17 cellular contexts compared by ENCODE assay signal in genomic region chr7:114822844-114823243, GRCh38.
DNase-seq lines count a peak whose midpoint lies in the region; ATAC-seq and TF ChIP-seq lines count a peak whose summit lies in the region.
"Had no signal": no experiment of that assay in that cellular context is flagged by ENCODE, and none has a peak within 500 bp of the region (broad histone marks: within the 10 kb centered on the region; RNA-seq: fewer than 3 reads in every experiment).

No MANE protein-coding gene starts in this region.

- peaks cover 34% of the 10 kb centered on the region for H3K4me1 Mint-ChIP-seq in MCF 10A (ENCODE audit: insufficient read depth, unreplicated experiment)
- H3K4me1 Mint-ChIP-seq: B cell had no signal

- H3K4me3 Mint-ChIP-seq in MCF 10A (ENCODE audit: unreplicated experiment) = no peak overlapping the region
- H3K4me3 Mint-ChIP-seq: B cell; CD8-positive, alpha-beta T cell had no signal

- dilution Hi-C loops in mammary epithelial cell (cut with HindIII; ENCODE audit: low sequenced_read_pairs) = no loop called here

- H2AFZ ChIP-seq in mammary epithelial cell (ENCODE audit: low read depth, low read length) = no peak overlapping the region
- H2AFZ ChIP-seq in PC-3 (ENCODE audit: low read length) = no peak overlapping the region

- H3K4me3 ChIP-seq in mammary epithelial cell (replicated peaks in 1 of 3; ENCODE audit: insufficient read depth in 1 of 3, low read depth in 2 of 3, low read length in 3 of 3) = no peak overlapping the region
- H3K4me3 ChIP-seq in PC-3 (ENCODE audit: low read length) = no peak overlapping the region
- H3K4me3 ChIP-seq: BLaER1 treated with 17β-estradiol and CSF1 and Interleukin-3, amounts not matched to agents 10 nM and 100 nM had no signal

- H3K36me3 Mint-ChIP-seq in MCF 10A (ENCODE audit: insufficient read depth, unreplicated experiment) = no peaks in the 10 kb centered on the region

- in situ Hi-C loops in mammary epithelial cell (cut with MboI; ENCODE audit: low sequenced_read_pairs in 2 of 2) = no loop called here

- no peak overlapping the region for H3K27ac Mint-ChIP-seq in MCF 10A (ENCODE audit: low read depth, unreplicated experiment)
- H3K27ac Mint-ChIP-seq: B cell; CD8-positive, alpha-beta T cell had no signal

- H3K4me2 ChIP-seq in mammary epithelial cell (ENCODE audit: insufficient read depth, low read depth, low read length) (peak overlapping the region; percentile 4), PC-3 (ENCODE audit: low read length) (peak overlapping the region; percentile 44)
- H3K4me2 ChIP-seq: BLaER1 treated with 17β-estradiol and CSF1 and Interleukin-3, amounts not matched to agents 10 nM and 100 nM had no signal

- H3K27me3 ChIP-seq in mammary epithelial cell (ENCODE audit: insufficient read depth, low read length) (no peaks in the 10 kb centered on the region), PC-3 (ENCODE audit: low read length) (no peaks in the 10 kb centered on the region)
- H3K27me3 ChIP-seq: BLaER1 treated with 17β-estradiol and CSF1 and Interleukin-3, amounts not matched to agents 10 nM and 100 nM had no signal

- H3K27me3 Mint-ChIP-seq in MCF 10A (ENCODE audit: insufficient read depth, unreplicated experiment) = no peaks in the 10 kb centered on the region

- DNase-seq in mammary epithelial cell (no peak), MCF 10A (ENCODE audit: unreplicated experiment) (no peak), PC-3 (peak; percentile 64), epithelial cell of prostate (ENCODE audit: low read depth, low spot score) (no peak), activated T-cell treated with anti-CD3 and anti-CD28 coated beads for 4 hours (no peak), NOMO-1 (lab: John Stamatoyannopoulos, UW; ENCODE audit: unreplicated experiment in 2 of 2) (no peak), hypothalamus (lab: John Stamatoyannopoulos, UW) (no peak)
- DNase-seq: 8988T; Calu3; CD8-positive, alpha-beta T cell; DMS79 treated with DMSO at 0.1 percent for 48 hours; GF-D8; HCEC 1CT had no signal

- H3K27ac ChIP-seq in mammary epithelial cell (ENCODE audit: insufficient read depth, low read depth, low read length) (no peak overlapping the region), PC-3 (ENCODE audit: low read length) (peak overlapping the region; percentile 14), epithelial cell of prostate (peak overlapping the region; percentile 5)
- H3K27ac ChIP-seq: BLaER1 treated with 17β-estradiol and CSF1 and Interleukin-3, amounts not matched to agents 10 nM and 100 nM; HL-60 had no signal

- BruUV-seq in mammary epithelial cell (replicated peaks; lab: Mats Ljungman, UMichigan) (no TSS peak), MCF 10A (replicated peaks; lab: Mats Ljungman, UMichigan) (no TSS peak), PC-3 (replicated peaks; lab: Mats Ljungman, UMichigan) (no TSS peak)

- H3K9me3 Mint-ChIP-seq in MCF 10A (ENCODE audit: unreplicated experiment) = no peaks in the 10 kb centered on the region

- H3K79me2 ChIP-seq in mammary epithelial cell (ENCODE audit: insufficient read depth, low read length) (no peaks in the 10 kb centered on the region), PC-3 (ENCODE audit: low read length) (no peaks in the 10 kb centered on the region)

- H3K9me3 ChIP-seq in mammary epithelial cell (replicated peaks; ENCODE audit: insufficient read depth, low read length) (no peaks in the 10 kb centered on the region), PC-3 (ENCODE audit: low read length) (no peaks in the 10 kb centered on the region)

- H3K36me3 ChIP-seq in mammary epithelial cell (ENCODE audit: insufficient read depth, low read length) (no peaks in the 10 kb centered on the region), PC-3 (ENCODE audit: low read depth, low read length) (no peaks in the 10 kb centered on the region)
- H3K36me3 ChIP-seq: BLaER1 treated with 17β-estradiol and CSF1 and Interleukin-3, amounts not matched to agents 10 nM and 100 nM had no signal

- H3F3A ChIP-seq in PC-3 (ENCODE audit: low read length, unreplicated experiment) = no peaks in the 10 kb centered on the region

- intact Hi-C loops in mammary epithelial cell (cut with micrococcal nuclease) = no loop called here
- intact Hi-C loops in MCF 10A (cut with micrococcal nuclease) = no loop called here
- intact Hi-C loops in PC-3 (cut with micrococcal nuclease) = no loop called here

- no peaks in the 10 kb centered on the region for H3K9me2 ChIP-seq in PC-3 (replicated peaks; ENCODE audit: low read length)

- POLR2A ChIA-PET in MCF 10A (lab: Yijun Ruan, JAX) (interaction anchor here (1.1 to 1.8 kb wide), 2 partner anchors 17 to 101 kb away, joined by 3 to 7 read pairs; no protein-coding TSS in a partner anchor), PC-3 (lab: Charles Lee; ENCODE audit: unreplicated experiment) (no interaction called here)

- H3K9ac ChIP-seq in mammary epithelial cell (ENCODE audit: insufficient read depth, low read length) (no peak overlapping the region), PC-3 (ENCODE audit: low read length) (no peak overlapping the region)
- H3K9ac ChIP-seq: BLaER1 treated with 17β-estradiol and CSF1 and Interleukin-3, amounts not matched to agents 10 nM and 100 nM had no signal

- peaks cover 33% of the 10 kb centered on the region for H3K4me1 ChIP-seq in mammary epithelial cell (ENCODE audit: insufficient read depth, low read length)
- H3K4me1 ChIP-seq in PC-3 (ENCODE audit: insufficient read depth, low read length) = peaks cover 43% of the 10 kb centered on the region

- TF ChIP-seq CTCF in mammary epithelial cell (conservative IDR thresholded peaks at IDR 0.05 in 1 of 2, IDR thresholded peaks at IDR 0.05 in 1 of 2; ENCODE audit: extremely low read depth in 1 of 2, insufficient read depth in 1 of 2, low read depth in 1 of 2, low read length in 2 of 2) (no peak), MCF 10A (IDR thresholded peaks at IDR 0.05; ENCODE audit: unreplicated experiment) (no peak), PC-3 (conservative IDR thresholded peaks at IDR 0.05; ENCODE audit: low read depth, low read length) (no peak)

- no peak for ATAC-seq in PC-3
- ATAC-seq: CD8-positive, alpha-beta T cell; HepG2 had no signal

- no peaks in the 10 kb centered on the region for H4K20me1 ChIP-seq in mammary epithelial cell (ENCODE audit: insufficient read depth, low read length)
- H4K20me1 ChIP-seq in PC-3 (ENCODE audit: low read length) = no peaks in the 10 kb centered on the region
- H4K20me1 ChIP-seq: BLaER1 treated with 17β-estradiol and CSF1 and Interleukin-3, amounts not matched to agents 10 nM and 100 nM had no signal

- WGBS in mammary epithelial cell (ENCODE audit: low coverage, missing lambda C conversion rate) = 90% methylated on average over 2 of the region's 2 CpGs

- CTCF ChIA-PET in mammary epithelial cell (lab: Charles Lee; ENCODE audit: low non-redundant PET) = no interaction called here
- CTCF ChIA-PET in MCF 10A (lab: Yijun Ruan, JAX) = interaction anchor here (0.9 to 1.1 kb wide), 2 partner anchors 42 to 397 kb away, joined by 3 to 5 read pairs; no protein-coding TSS in a partner anchor
- CTCF ChIA-PET in PC-3 (lab: Charles Lee) = no interaction called here
